ENCODE assay signal across 8 cellular contexts in the genomic region with DNA sequence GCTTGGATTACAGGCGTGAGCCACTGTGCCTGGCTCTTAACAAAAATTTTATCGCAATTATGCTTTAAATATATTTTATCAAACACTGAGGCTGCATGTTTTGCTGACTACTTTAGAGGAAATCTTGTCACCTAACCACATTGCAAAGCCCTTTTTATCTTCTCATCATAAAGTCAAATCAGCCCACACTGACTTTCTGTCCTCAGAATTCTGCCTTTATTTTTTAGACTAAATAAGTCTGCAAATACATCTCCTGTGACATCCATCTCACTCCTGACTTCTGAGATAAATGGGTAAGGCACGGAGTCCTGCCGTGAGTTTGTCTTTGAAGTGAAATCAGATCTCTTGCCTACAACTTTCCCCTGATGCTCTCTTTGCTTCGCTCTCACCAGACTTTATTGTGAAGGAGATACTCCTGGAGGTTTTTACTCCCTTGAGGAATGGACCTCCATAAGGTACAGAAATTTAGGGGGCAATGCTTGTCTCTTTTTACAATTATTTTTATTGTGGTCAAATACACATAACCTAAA. TPM values are rescaled to one million over a fixed set of nuclear protein-coding genes. Genes with fewer than 3 reads are reported as not detected.
"Had no signal": no experiment of that assay in that cellular context is flagged by ENCODE, and none has a peak within 500 bp of the region (broad histone marks: within the 10 kb centered on the region; RNA-seq: fewer than 3 reads in every experiment).

No MANE protein-coding gene starts in this region.

- H3K9me3 Mint-ChIP-seq: IgD-negative memory B cell had no signal

- H3K27me3 Mint-ChIP-seq: IgD-negative memory B cell had no signal

- H3K4me3 ChIP-seq: GM23338, K562 had no signal

- H3K4me3 Mint-ChIP-seq: GM23338, H9, IgD-negative memory B cell had no signal

- DNase-seq: H9, HCEC 1CT had no signal

- H3K36me3 Mint-ChIP-seq: IgD-negative memory B cell had no signal

- H3K4me1 Mint-ChIP-seq: IgD-negative memory B cell had no signal

- H3K4me2 ChIP-seq: GM23338 had no signal

- H3K27ac ChIP-seq: HL-60 had no signal

- H3K27ac Mint-ChIP-seq: GM23338, H9, IgD-negative memory B cell had no signal

RNA-seq across cellular contexts. Expression of a gene that starts 23.5 kb away (rescaled TPM):
- total RNA-seq: H9, HepG2, HT1080, K562 had no signal
- polyA plus RNA-seq: HepG2, IgD-negative memory B cell, K562 had no signal
